In genomic region chr5:101663543-101663942, GRCh38 we compare ENCODE assay signal across 26 cellular contexts.
"Had no signal": no experiment of that assay in that cellular context is flagged by ENCODE, and none has a peak within 500 bp of the region (broad histone marks: within the 10 kb centered on the region; RNA-seq: fewer than 3 reads in every experiment).

No MANE protein-coding gene starts in this region.

- ATAC-seq: esophagus mucosa; gastroesophageal sphincter; heart left ventricle; naive thymus-derived CD4-positive, alpha-beta T cell; right lobe of liver had no signal

- H3K9ac ChIP-seq: neural progenitor cell had no signal

- H3K36me3 ChIP-seq: brain microvascular endothelial cell, gastroesophageal sphincter, heart left ventricle, neural progenitor cell, ovary, right lobe of liver, tibial nerve, uterus had no signal

- H3K4me1 Mint-ChIP-seq: naive thymus-derived CD4-positive, alpha-beta T cell had no signal

- H3K27ac Mint-ChIP-seq: naive thymus-derived CD4-positive, alpha-beta T cell; neural progenitor cell; stimulated activated naive CD8-positive, alpha-beta T cell treated with anti-CD3 and anti-CD28 coated beads, Interleukin-15, Interleukin-2, amounts not matched to agents 100 ng/mL and 50 ng/mL, for 24 hours had no signal

- H3K4me3 Mint-ChIP-seq: naive thymus-derived CD4-positive, alpha-beta T cell; neural progenitor cell; stimulated activated naive CD8-positive, alpha-beta T cell treated with anti-CD3 and anti-CD28 coated beads, Interleukin-15, Interleukin-2, amounts not matched to agents 100 ng/mL and 50 ng/mL, for 24 hours had no signal

- H3K27me3 ChIP-seq: brain microvascular endothelial cell, gastroesophageal sphincter, heart left ventricle, neural progenitor cell, ovary, right lobe of liver, tibial nerve, uterus had no signal

- H3K27ac ChIP-seq: brain microvascular endothelial cell, coronary artery, gastroesophageal sphincter, heart left ventricle, neural progenitor cell, ovary, right lobe of liver, tibial nerve, uterus, VCaP had no signal

- H3K4me3 ChIP-seq: coronary artery, gastroesophageal sphincter, heart left ventricle, neural progenitor cell, ovary, right lobe of liver, tibial nerve, uterus had no signal

- DNase-seq: activated CD4-positive, alpha-beta T cell treated with anti-CD3 and anti-CD28 coated beads, Interleukin-2, amount 50 U/mL, for 1 hour; activated CD4-positive, CD25-positive, alpha-beta regulatory T cell treated with anti-CD3 and anti-CD28 coated beads, Interleukin-2, amount 50 U/mL, for 72 hours; activated CD8-positive, alpha-beta memory T cell treated with anti-CD3 and anti-CD28 coated beads for 24 hours; activated CD8-positive, alpha-beta memory T cell treated with anti-CD3 and anti-CD28 coated beads, Interleukin-2, amount 50 U/mL, for 48 hours; activated effector memory CD4-positive, alpha-beta T cell treated with Interleukin-2 at 50 U/mL for 16 hours; activated naive CD4-positive, alpha-beta T cell treated with anti-CD3 and anti-CD28 coated beads, Interleukin-2, amount 50 U/mL, for 16 hours; activated T-cell treated with anti-CD3 and anti-CD28 coated beads, Interleukin-2, amount 50 U/mL, for 48 hours; aorta; brain microvascular endothelial cell; heart left ventricle; mesendoderm; naive thymus-derived CD4-positive, alpha-beta T cell; ovary; right lobe of liver; small intestine; stimulated activated CD4-positive, alpha-beta T cell treated with anti-CD3 and anti-CD28 coated beads, Interleukin-15, amount 100 ng/mL, for 24 hours; stimulated activated CD4-positive, alpha-beta T cell treated with anti-CD3 and anti-CD28 coated beads, Interleukin-2, amount 100 ng/mL, for 48 hours; uterus had no signal

- FAIRE-seq: endometrium had no signal

- H3K9me3 Mint-ChIP-seq: neural progenitor cell; stimulated activated naive CD8-positive, alpha-beta T cell treated with anti-CD3 and anti-CD28 coated beads, Interleukin-15, Interleukin-2, amounts not matched to agents 100 ng/mL and 50 ng/mL, for 24 hours had no signal

- H3K27me3 Mint-ChIP-seq: stimulated activated naive CD8-positive, alpha-beta T cell treated with anti-CD3 and anti-CD28 coated beads, Interleukin-15, Interleukin-2, amounts not matched to agents 100 ng/mL and 50 ng/mL, for 24 hours had no signal

- H3K9me3 ChIP-seq: gastroesophageal sphincter, heart left ventricle, ovary, right lobe of liver, tibial nerve, uterus had no signal

- H3K36me3 Mint-ChIP-seq: naive thymus-derived CD4-positive, alpha-beta T cell; neural progenitor cell had no signal

- H3K4me2 ChIP-seq: neural progenitor cell had no signal

- H3K4me1 ChIP-seq: gastroesophageal sphincter, heart left ventricle, neural progenitor cell, right lobe of liver, tibial nerve, uterus had no signal
